ENCODE assay signal across 27 cellular contexts in the genomic region with DNA sequence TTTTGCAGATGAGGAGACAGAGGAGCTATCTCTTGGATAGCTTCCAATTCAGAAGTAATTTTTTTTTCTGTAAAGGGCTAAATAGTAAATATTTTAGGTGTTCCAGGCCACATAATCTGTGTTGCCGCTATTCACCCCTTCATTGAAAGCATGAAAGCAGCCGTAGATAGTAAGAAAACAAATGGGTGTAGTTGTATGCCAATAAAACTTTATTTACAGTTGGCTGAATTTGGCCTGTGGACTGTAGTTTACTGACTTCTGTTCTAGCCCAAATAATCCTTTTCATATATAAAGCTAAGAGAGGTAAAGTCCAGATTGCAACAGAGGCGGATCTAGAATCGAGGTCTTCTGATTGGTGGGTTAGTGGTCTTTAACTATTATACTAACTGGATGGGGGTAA.
"Had no signal": no experiment of that assay in that cellular context is flagged by ENCODE, and none has a peak within 500 bp of the region (broad histone marks: within the 10 kb centered on the region; RNA-seq: fewer than 3 reads in every experiment).

No MANE protein-coding gene starts in this region.

- H3K4me3 Mint-ChIP-seq: immature natural killer cell; naive thymus-derived CD8-positive, alpha-beta T cell; nephron; neural crest cell; stimulated activated naive CD8-positive, alpha-beta T cell treated with anti-CD3 and anti-CD28 coated beads, Interleukin-15, amount 100 ng/mL, for 72 hours; type B pancreatic cell had no signal

- H3K27me3 ChIP-seq: left lung, ovary, right atrium auricular region, tibial nerve, uterus had no signal

- H3K4me3 ChIP-seq: left lung, lower lobe of right lung, ovary, right atrium auricular region, skin epidermis, tibial nerve, uterus had no signal

- H3K9me3 Mint-ChIP-seq: immature natural killer cell; naive thymus-derived CD8-positive, alpha-beta T cell; nephron; stimulated activated naive CD8-positive, alpha-beta T cell treated with anti-CD3 and anti-CD28 coated beads, Interleukin-15, amount 100 ng/mL, for 72 hours; type B pancreatic cell had no signal

- H3K27ac Mint-ChIP-seq: immature natural killer cell; naive thymus-derived CD8-positive, alpha-beta T cell; nephron; progenitor cell of endocrine pancreas; stimulated activated naive CD8-positive, alpha-beta T cell treated with anti-CD3 and anti-CD28 coated beads, Interleukin-15, amount 100 ng/mL, for 72 hours; type B pancreatic cell had no signal

- H3K4me1 ChIP-seq: lower lobe of right lung, right atrium auricular region, tibial nerve, uterus had no signal

- FAIRE-seq: islet of Langerhans, kidney had no signal

- H3K9me3 ChIP-seq: left lung, lower lobe of right lung, ovary, right atrium auricular region, tibial nerve, uterus had no signal

- H3K36me3 ChIP-seq: left lung, lower lobe of right lung, ovary, right atrium auricular region, tibial nerve, uterus had no signal

- H3K27me3 Mint-ChIP-seq: stimulated activated naive CD8-positive, alpha-beta T cell treated with anti-CD3 and anti-CD28 coated beads, Interleukin-15, amount 100 ng/mL, for 72 hours had no signal

- H3K4me1 Mint-ChIP-seq: immature natural killer cell had no signal

- DNase-seq: hypothalamus; immature natural killer cell; kidney; left colon; left lung; lower lobe of right lung; mammary epithelial cell; naive thymus-derived CD8-positive, alpha-beta T cell; occipital lobe; ovary; stimulated activated CD4-positive, alpha-beta T cell treated with anti-CD3 and anti-CD28 coated beads, Interleukin-12 subunit alpha, Interleukin-12 subunit beta, amount 100 ng/mL, for 4 hours; stimulated activated CD4-positive, alpha-beta T cell treated with anti-CD3 and anti-CD28 coated beads, Interleukin-15, amount 100 ng/mL, for 24 hours; stimulated activated CD4-positive, alpha-beta T cell treated with anti-CD3 and anti-CD28 coated beads, Interleukin-2, amount 100 ng/mL, for 24 hours; stimulated activated CD4-positive, alpha-beta T cell treated with anti-CD3 and anti-CD28 coated beads, Interleukin-4, amount 100 ng/mL, for 1 hour; stimulated activated naive CD4-positive, alpha-beta T cell treated with Interleukin-2 at 50 U/mL for 16 hours; stimulated activated naive CD8-positive, alpha-beta T cell treated with anti-CD3 and anti-CD28 coated beads, Interleukin-15, amount 100 ng/mL, for 72 hours; substantia nigra; uterus had no signal

- ATAC-seq: left colon; naive thymus-derived CD8-positive, alpha-beta T cell; sciatic nerve; stimulated activated naive CD8-positive, alpha-beta T cell treated with anti-CD3 and anti-CD28 coated beads, Interleukin-15, amount 100 ng/mL, for 72 hours had no signal

- H3K27ac ChIP-seq: left lung, lower lobe of right lung, ovary, right atrium auricular region, skin epidermis, uterus had no signal

- H3K36me3 Mint-ChIP-seq: immature natural killer cell; naive thymus-derived CD8-positive, alpha-beta T cell; type B pancreatic cell had no signal
